21 cellular contexts compared by ENCODE assay signal in genomic region chrX:2712890-2713860, GRCh38. TPM values are rescaled to one million over a fixed set of nuclear protein-coding genes. Genes with fewer than 3 reads are reported as not detected.
"Had no signal": no experiment of that assay in that cellular context is flagged by ENCODE, and none has a peak within 500 bp of the region (broad histone marks: within the 10 kb centered on the region; RNA-seq: fewer than 3 reads in every experiment).

No MANE protein-coding gene starts in this region.

- H3K4me3 ChIP-seq: colonic mucosa, tibial nerve, vagina had no signal

- H3K4me1 ChIP-seq: parathyroid adenoma had no signal

- H3K9ac ChIP-seq: parathyroid adenoma had no signal

- H3K36me3 Mint-ChIP-seq: WTC11 had no signal

- FAIRE-seq: islet of Langerhans had no signal

- H3K9me3 Mint-ChIP-seq: activated T-helper 2 cell treated with anti-CD3 and anti-CD28 coated beads, Interferon-gamma antibody, Interleukin-2, Interleukin-4, amounts not matched to agents 10 μg/mL and 5 μg/mL and 100 μg/mL, durations not matched to agents 14 hours and 24 hours and 36 hours; naive B cell; stimulated activated effector memory CD8-positive, alpha-beta T cell treated with anti-CD3 and anti-CD28 coated beads, Interleukin-12 subunit alpha, Interleukin-12 subunit beta, amount 100 ng/mL, for 72 hours; WTC11 had no signal

- ATAC-seq: esophagus mucosa; left lobe of liver; stimulated activated effector memory CD8-positive, alpha-beta T cell treated with anti-CD3 and anti-CD28 coated beads, Interleukin-12 subunit alpha, Interleukin-12 subunit beta, amount 100 ng/mL, for 72 hours; WTC11 had no signal

- H3K9me3 ChIP-seq: colonic mucosa, neutrophil, tibial nerve, vagina had no signal

- H3K27ac Mint-ChIP-seq: activated T-helper 2 cell treated with anti-CD3 and anti-CD28 coated beads, Interferon-gamma antibody, Interleukin-2, Interleukin-4, amounts not matched to agents 10 μg/mL and 5 μg/mL and 100 μg/mL, durations not matched to agents 14 hours and 24 hours and 36 hours; naive B cell; WTC11 had no signal

- H3K36me3 ChIP-seq: colonic mucosa, neutrophil had no signal

- DNase-seq: activated CD4-positive, alpha-beta T cell treated with anti-CD3 and anti-CD28 coated beads for 48 hours; activated naive CD4-positive, alpha-beta T cell treated with anti-CD3 and anti-CD28 coated beads, Interleukin-2, amount 50 U/mL, for 16 hours; activated T-cell treated with anti-CD3 and anti-CD28 coated beads for 4 hours; amniotic stem cell; central memory CD4-positive, alpha-beta T cell; colonic mucosa; mammary epithelial cell; naive B cell; stimulated activated CD4-positive, alpha-beta T cell treated with anti-CD3 and anti-CD28 coated beads, Interleukin-12 subunit alpha, Interleukin-12 subunit beta, amount 100 ng/mL, for 4 hours; stimulated activated CD4-positive, alpha-beta T cell treated with anti-CD3 and anti-CD28 coated beads, Interleukin-2, amount 100 ng/mL, for 24 hours; T-helper 2 cell had no signal

- H3K4me3 Mint-ChIP-seq: naive B cell; stimulated activated effector memory CD8-positive, alpha-beta T cell treated with anti-CD3 and anti-CD28 coated beads, Interleukin-12 subunit alpha, Interleukin-12 subunit beta, amount 100 ng/mL, for 72 hours; WTC11 had no signal

- H3K27me3 Mint-ChIP-seq: naive B cell had no signal

- H3K27me3 ChIP-seq: colonic mucosa, tibial nerve, vagina had no signal

- H3K27ac ChIP-seq: colonic mucosa, neutrophil, parathyroid adenoma, tibial nerve, vagina had no signal

RNA-seq across cellular contexts. Expression of gene XG, which starts 38.7 kb away (rescaled TPM):
- total RNA-seq: activated T-helper 2 cell treated with anti-CD3 and anti-CD28 coated beads, Interferon-gamma antibody, Interleukin-2, Interleukin-4, amounts not matched to agents 10 μg/mL and 5 μg/mL and 100 μg/mL, durations not matched to agents 14 hours and 24 hours and 36 hours; left lobe of liver had no signal
